Comparison of ENCODE assay signal across 7 cellular contexts in genomic region chr13:113029487-113030258, GRCh38.
DNase-seq lines count a peak whose midpoint lies in the region; FAIRE-seq and TF ChIP-seq lines count a peak whose summit lies in the region.

No MANE protein-coding gene starts in this region.

- H3K4me3 ChIP-seq in NB4 (ENCODE audit: low read depth, low read length) (no peak overlapping the region), fibroblast of villous mesenchyme (ENCODE audit: low read depth, low read length) (no peak overlapping the region), small intestine (ENCODE audit: low read depth in 1 of 2, low read length in 2 of 2) (no peak overlapping the region)

- TF ChIP-seq CTCF in GM10248 (IDR thresholded peaks at IDR 0.05; ENCODE audit: control extremely low read depth, extremely low read depth, low read depth, missing control alignments) (peak; percentile 77), NB4 (IDR thresholded peaks at IDR 0.05; ENCODE audit: low read depth, low read length) (peak; percentile 94), fibroblast of villous mesenchyme (IDR thresholded peaks at IDR 0.05; ENCODE audit: insufficient read depth, low read depth, low read length) (peak; percentile 85)

- no peaks in the 10 kb centered on the region for H3K36me3 ChIP-seq in small intestine (ENCODE audit: control insufficient read depth in 2 of 2, insufficient read depth in 2 of 2, low read length in 2 of 2)

- no peaks in the 10 kb centered on the region for H3K27me3 ChIP-seq in small intestine (ENCODE audit: control insufficient read depth in 2 of 2, insufficient read depth in 2 of 2, low read length in 2 of 2)

- no peak overlapping the region for H3K27ac ChIP-seq in small intestine (ENCODE audit: low read depth in 1 of 2, low read length in 1 of 2)

- H3K4me1 ChIP-seq in small intestine (ENCODE audit: control insufficient read depth in 2 of 2, insufficient read depth in 1 of 2, low read depth in 1 of 2, low read length in 1 of 2), result no peaks in the 10 kb centered on the region

- peak; percentile 63 for DNase-seq in GM10248 (ENCODE audit: extremely low spot score)
- peak; percentile 47 for DNase-seq in NB4 (ENCODE audit: low read depth)
- peak; percentile 47 for DNase-seq in activated T-cell treated with anti-CD3 and anti-CD28 coated beads for 1 hour (ENCODE audit: low read depth)
- DNase-seq in fibroblast of villous mesenchyme (ENCODE audit: low read depth), result peak; percentile 3
- DNase-seq in small intestine, result peak; percentile 14
- DNase-seq in NCI-H187 (lab: John Stamatoyannopoulos, UW), result no peak
- no peak for DNase-seq in NCI-H446 (lab: John Stamatoyannopoulos, UW)

- TF ChIP-seq POLR2A in NB4 (IDR thresholded peaks at IDR 0.05; ENCODE audit: extremely low read depth, insufficient read length), result no peak

- CTCF ChIA-PET in GM10248 (lab: Yijun Ruan, JAX), result interaction anchor here (0.7 to 2.1 kb wide), 10 partner anchors 10 to 87 kb away, joined by 3 to 10 read pairs (median 3); partner anchors contain the start of gene MCF2L

- POLR2A ChIA-PET in GM10248 (lab: Yijun Ruan, JAX), result no interaction called here

- WGBS in small intestine, 3 donors, result 38 to 41% (median 41%) methylated on average over 22 to 23 of the region's 23 CpGs

- no peak for FAIRE-seq in small intestine (lab: Jason Lieb, UNC)

- H3K9me3 ChIP-seq in small intestine (ENCODE audit: control insufficient read depth, low read depth), result no peaks in the 10 kb centered on the region

Comparison
In these comparisons a context has a peak if more than half of its experiments do, and no peak if none do; other contexts are left out.
1. DNase-seq: peak in GM10248 (single experiment), NB4 (single experiment), activated T-cell treated with anti-CD3 and anti-CD28 coated beads for 1 hour (single experiment), fibroblast of villous mesenchyme (single experiment) and small intestine (single experiment); none in NCI-H187 (0 of 2) and NCI-H446 (0 of 2).
2. Peak in every context shown above with its lines, with median percentiles within 50 percentile points of each other: CTCF ChIP-seq.